8 cellular contexts compared by ENCODE assay signal in the genomic region with DNA sequence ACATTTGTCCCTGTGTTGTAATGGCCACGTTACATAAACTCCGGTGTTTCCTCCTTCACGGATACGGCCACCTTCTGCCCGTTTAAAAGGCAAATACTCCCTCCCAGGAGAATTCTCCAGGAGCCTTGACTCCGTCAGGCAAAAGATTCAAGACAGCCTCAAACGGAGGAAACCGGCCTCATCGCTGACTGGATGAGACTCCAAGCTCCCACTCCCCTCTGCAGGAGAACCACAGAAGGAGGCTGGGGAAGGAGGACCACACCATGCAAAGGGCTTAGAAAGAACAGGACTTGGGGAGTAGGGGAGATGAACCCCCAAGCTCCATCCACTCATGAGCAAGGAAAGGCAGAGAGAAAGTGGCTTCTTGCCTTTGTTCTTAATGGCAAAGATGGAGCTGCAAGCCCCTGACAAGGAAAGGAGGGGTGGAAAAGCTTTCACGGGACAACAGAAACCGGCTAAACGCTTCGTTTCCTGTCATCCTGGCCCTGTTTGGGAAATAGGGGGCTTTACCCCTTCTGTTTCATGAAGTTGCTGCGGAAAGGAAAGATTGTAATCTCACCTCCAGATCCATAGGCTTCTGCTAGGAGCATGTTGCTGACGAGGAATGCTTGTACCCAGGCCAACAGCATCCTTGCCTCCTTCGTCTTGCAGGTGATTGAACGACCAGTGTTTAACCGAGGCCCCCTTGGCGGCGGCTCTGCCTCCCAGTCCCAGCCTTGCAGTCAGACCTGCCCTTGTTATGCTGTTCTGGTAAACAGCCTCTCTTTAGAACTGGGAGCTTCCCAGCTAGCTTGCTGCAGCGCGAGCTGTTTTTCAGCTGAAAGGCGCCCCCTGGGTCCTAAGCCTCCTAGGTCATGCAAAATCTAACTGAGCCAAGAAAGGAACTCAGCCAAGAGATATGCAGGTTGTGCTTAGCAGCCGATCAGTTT. TPM values are rescaled to one million over a fixed set of nuclear protein-coding genes. Genes with fewer than 3 reads are reported as not detected.
A peak's percentile ranks its signal among the peaks of the same experiment; 100 is the strongest.
DNase-seq lines count a peak whose midpoint lies in the region; ATAC-seq and TF ChIP-seq lines count a peak whose summit lies in the region.

A gene with protein sequence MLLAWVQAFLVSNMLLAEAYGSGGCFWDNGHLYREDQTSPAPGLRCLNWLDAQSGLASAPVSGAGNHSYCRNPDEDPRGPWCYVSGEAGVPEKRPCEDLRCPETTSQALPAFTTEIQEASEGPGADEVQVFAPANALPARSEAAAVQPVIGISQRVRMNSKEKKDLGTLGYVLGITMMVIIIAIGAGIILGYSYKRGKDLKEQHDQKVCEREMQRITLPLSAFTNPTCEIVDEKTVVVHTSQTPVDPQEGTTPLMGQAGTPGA (minus strand): TSS at position 773 of the 929 bp plus-strand sequence. CDS start 144 bp downstream, at position 629.

- no peaks in the 10 kb centered on the region for H3K36me3 ChIP-seq in Caco-2 (ENCODE audit: control insufficient read depth, insufficient read depth, low read length)
- no peaks in the 10 kb centered on the region for H3K36me3 ChIP-seq in colonic mucosa

- peaks cover 14% of the 10 kb centered on the region for H3K4me1 Mint-ChIP-seq in Caco-2 (ENCODE audit: low read depth, unreplicated experiment)
- H3K4me1 Mint-ChIP-seq in activated CD4-positive, alpha-beta T cell treated with anti-CD3 and anti-CD28 coated beads, Interleukin-2, amount 10 ng/mL, durations not matched to agents 24 days and 14 days = peaks cover 65% of the 10 kb centered on the region

- H3K9me3 Mint-ChIP-seq in Caco-2 (ENCODE audit: unreplicated experiment) = no peaks in the 10 kb centered on the region
- no peaks in the 10 kb centered on the region for H3K9me3 Mint-ChIP-seq in activated CD4-positive, alpha-beta T cell treated with anti-CD3 and anti-CD28 coated beads, Interleukin-2, amount 10 ng/mL, durations not matched to agents 24 days and 14 days

- peaks cover 5% of the 10 kb centered on the region for H3K36me3 Mint-ChIP-seq in Caco-2 (ENCODE audit: insufficient read depth, unreplicated experiment)
- H3K36me3 Mint-ChIP-seq in activated CD4-positive, alpha-beta T cell treated with anti-CD3 and anti-CD28 coated beads, Interleukin-2, amount 10 ng/mL, durations not matched to agents 24 days and 14 days (ENCODE audit: low read depth) = peaks cover 23% of the 10 kb centered on the region

- POLR2A ChIA-PET in Caco-2 (lab: Charles Lee) = interaction anchor here (0.5 to 1.4 kb wide), 4 partner anchors 27 to 511 kb away, joined by 3 to 5 read pairs (median 4); a partner anchor contains a TSS

- no peak within 1 kb of the TSS for H3K27ac Mint-ChIP-seq in Caco-2 (ENCODE audit: unreplicated experiment)
- H3K27ac Mint-ChIP-seq in activated CD4-positive, alpha-beta T cell treated with anti-CD3 and anti-CD28 coated beads, Interleukin-2, amount 10 ng/mL, durations not matched to agents 24 days and 14 days = peak within 1 kb of the TSS; percentile 93

- DNase-seq in Caco-2 (peak; percentile 78 to 83), NCI-H524 treated with DMSO at 0.1 percent for 48 hours (lab: John Stamatoyannopoulos, UW) (peak; percentile 52), colonic mucosa (peak; percentile 95), kidney glomerular epithelial cell (lab: John Stamatoyannopoulos, UW) (peak; percentile 83)
- peak; percentile 95 for DNase-seq in activated CD4-positive, alpha-beta T cell treated with anti-CD3 and anti-CD28 coated beads, Interleukin-2, amount 10 ng/mL, durations not matched to agents 24 days and 14 days
- peak; percentile 69 to 72 for DNase-seq in stimulated activated CD4-positive, alpha-beta T cell treated with anti-CD3 and anti-CD28 coated beads, Interleukin-15, amount 100 ng/mL, for 1 hour (ENCODE audit: low read depth in 1 of 2, low spot score in 1 of 2)

- H3K27me3 ChIP-seq in Caco-2 (replicated peaks; ENCODE audit: control insufficient read depth, insufficient read depth, low read length) (no peaks in the 10 kb centered on the region), colonic mucosa (no peaks in the 10 kb centered on the region)

- ATAC-seq in HG02852 (IDR thresholded peaks at IDR 0.05; ENCODE audit: unreplicated experiment) (peak; percentile 43), GM21825 (IDR thresholded peaks at IDR 0.05; ENCODE audit: unreplicated experiment) (no peak)

- H3K27ac ChIP-seq in colonic mucosa = peak within 1 kb of the TSS; percentile 98

- no peaks in the 10 kb centered on the region for H3K9me3 ChIP-seq in Caco-2
- no peaks in the 10 kb centered on the region for H3K9me3 ChIP-seq in colonic mucosa

- H3K4me3 Mint-ChIP-seq in Caco-2 (ENCODE audit: unreplicated experiment) = peak within 1 kb of the TSS; percentile 90
- H3K4me3 Mint-ChIP-seq in activated CD4-positive, alpha-beta T cell treated with anti-CD3 and anti-CD28 coated beads, Interleukin-2, amount 10 ng/mL, durations not matched to agents 24 days and 14 days = peak within 1 kb of the TSS; percentile 99

- CTCF ChIA-PET in Caco-2 (lab: Charles Lee) = interaction anchor here (1.0 to 2.1 kb wide), 12 partner anchors 11 to 625 kb away, joined by 3 to 20 read pairs (median 5); a partner anchor contains a TSS

- TF ChIP-seq CTCF in Caco-2 (IDR thresholded peaks at IDR 0.05; ENCODE audit: insufficient read depth in 1 of 2, low read depth in 1 of 2, low read length in 1 of 2, severe bottlenecking in 1 of 2, unreplicated experiment in 1 of 2) (peak; percentile 58 to 60), colonic mucosa (IDR thresholded peaks at IDR 0.05) (peak; percentile 39)

- H3K27me3 Mint-ChIP-seq in Caco-2 (ENCODE audit: insufficient read depth, unreplicated experiment) = no peaks in the 10 kb centered on the region
- H3K27me3 Mint-ChIP-seq in activated CD4-positive, alpha-beta T cell treated with anti-CD3 and anti-CD28 coated beads, Interleukin-2, amount 10 ng/mL, durations not matched to agents 24 days and 14 days = no peaks in the 10 kb centered on the region

- BruUV-seq in Caco-2 (replicated peaks; lab: Mats Ljungman, UMichigan) = TSS peak; percentile 50

- H3K9ac ChIP-seq in colonic mucosa (ENCODE audit: low read depth in 2 of 2, low read length in 2 of 2) = peak within 1 kb of the TSS; percentile 96 to 99

- H3K4me1 ChIP-seq in Caco-2 = peaks cover 18% of the 10 kb centered on the region; the same call in 1 of the 2 replicates
- H3K4me1 ChIP-seq in colonic mucosa = peaks cover 9% of the 10 kb centered on the region

- peak within 1 kb of the TSS; percentile 66 for H3K4me3 ChIP-seq in Caco-2 (ENCODE audit: low read depth, low read length)
- peak within 1 kb of the TSS; percentile 75 for H3K4me3 ChIP-seq in colonic mucosa

- intact Hi-C loops in Caco-2 (cut with micrococcal nuclease; ENCODE audit: unreplicated experiment) (loop anchor here (1.0 to 5.0 kb wide), 3 partner anchors 21 to 80 kb away; a partner anchor contains a TSS), colonic mucosa (cut with DNase I) (no loop called here)
- intact Hi-C loops in activated CD4-positive, alpha-beta T cell treated with anti-CD3 and anti-CD28 coated beads, Interleukin-2, amount 10 ng/mL, durations not matched to agents 24 days and 14 days (cut with micrococcal nuclease) = loop anchor here (1.0 to 5.0 kb wide), 11 partner anchors 21 to 1980 kb away; a partner anchor contains a TSS

RNA-seq across cellular contexts. Expression of the gene that starts here (rescaled TPM):
- total RNA-seq in Caco-2 (2022) = 0.68 and 0.72 TPM in 2 replicates
- 12.4 TPM in 2 replicates for total RNA-seq in activated CD4-positive, alpha-beta T cell treated with anti-CD3 and anti-CD28 coated beads, Interleukin-2, amount 10 ng/mL, durations not matched to agents 24 days and 14 days
- total RNA-seq in colonic mucosa = 10 to 100 TPM in 1 of 2 donors, 1 to 10 TPM in 1; 8.4 to 15.1 TPM

Comparison
In these comparisons a context has a peak if more than half of its experiments do, and no peak if none do; other contexts are left out.
1. Peak in DNase-seq and H3K4me3 ChIP-seq in Caco-2; RNA of the gene not detected or under 1 TPM.